ENCODE assay signal across 31 cellular contexts in the genomic region with DNA sequence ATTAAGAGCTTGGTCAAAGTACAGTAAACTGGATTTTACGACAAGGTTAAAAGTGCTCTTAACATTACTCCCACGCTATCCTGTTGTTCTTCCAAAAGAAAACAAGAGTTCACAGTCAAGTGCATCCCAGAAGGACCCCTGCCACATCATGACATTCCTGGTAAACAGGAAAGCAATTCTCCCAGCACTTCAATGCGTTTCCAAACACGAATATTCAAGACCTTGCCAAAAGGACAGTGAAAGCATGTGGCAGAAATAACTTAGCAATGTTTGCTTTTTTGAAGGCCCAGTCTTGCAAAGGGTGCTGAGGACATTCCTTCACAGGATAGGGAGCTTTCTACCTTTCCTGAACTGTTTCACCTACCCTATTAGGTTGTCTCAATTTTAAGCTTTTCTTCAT. TPM values are rescaled to one million over a fixed set of nuclear protein-coding genes. Genes with fewer than 3 reads are reported as not detected.
DNase-seq lines count a peak whose midpoint lies in the region; FAIRE-seq and TF ChIP-seq lines count a peak whose summit lies in the region.
"Had no signal": no experiment of that assay in that cellular context is flagged by ENCODE, and none has a peak within 500 bp of the region (broad histone marks: within the 10 kb centered on the region; RNA-seq: fewer than 3 reads in every experiment).

No MANE protein-coding gene starts in this region.

- BruUV-seq in Calu3 (replicated peaks; lab: Mats Ljungman, UMichigan): no TSS peak

- peaks cover 10% of the 10 kb centered on the region for H3K36me3 ChIP-seq in HUES48 (ENCODE audit: control insufficient read depth, insufficient read depth, low read length)
- H3K36me3 ChIP-seq in small intestine (ENCODE audit: control insufficient read depth in 2 of 2, insufficient read depth in 2 of 2, low read length in 2 of 2): peaks cover 5 to 7% of the 10 kb centered on the region in 2 donors
- H3K36me3 ChIP-seq in ascending aorta: no peaks in the 10 kb centered on the region
- H3K36me3 ChIP-seq: adrenal gland, breast epithelium, pancreas had no signal

- H3K27me3 ChIP-seq in HUES48 (ENCODE audit: control insufficient read depth, insufficient read depth, low read length) (no peaks in the 10 kb centered on the region), small intestine (ENCODE audit: control insufficient read depth in 2 of 2, insufficient read depth in 2 of 2, low read length in 2 of 2) (no peaks in the 10 kb centered on the region), ascending aorta (no peaks in the 10 kb centered on the region)
- H3K27me3 ChIP-seq: adrenal gland, breast epithelium, heart right ventricle, pancreas, stomach, tibial nerve had no signal

- H3K27me3 Mint-ChIP-seq in activated CD4-positive, alpha-beta memory T cell treated with anti-CD3 and anti-CD28 coated beads for 36 hours: no peaks in the 10 kb centered on the region
- H3K27me3 Mint-ChIP-seq in Calu3 (ENCODE audit: unreplicated experiment): no peaks in the 10 kb centered on the region
- H3K27me3 Mint-ChIP-seq: activated CD4-positive, alpha-beta T cell treated with anti-CD3 and anti-CD28 coated beads for 36 hours had no signal

- intact Hi-C loops in activated CD4-positive, alpha-beta memory T cell treated with anti-CD3 and anti-CD28 coated beads for 36 hours (cut with micrococcal nuclease): no loop called here
- intact Hi-C loops in ascending aorta (cut with DNase I) (no loop called here), Calu3 (cut with micrococcal nuclease; ENCODE audit: unreplicated experiment) (no loop called here)

- H3K27ac ChIP-seq in HUES48 (ENCODE audit: low read depth, low read length) (peak overlapping the region; percentile 68), small intestine (ENCODE audit: low read depth in 1 of 2, low read length in 1 of 2) (peak overlapping the region in 1 of 2 donors; percentile 48), ascending aorta (no peak overlapping the region)
- H3K27ac ChIP-seq: adrenal gland, breast epithelium, heart right ventricle, left ventricle myocardium inferior, pancreas, RWPE1, SK-N-MC, tibial nerve had no signal

- CTCF ChIA-PET in activated CD4-positive, alpha-beta memory T cell treated with anti-CD3 and anti-CD28 coated beads for 36 hours (lab: Charles Lee): interaction anchor here (1.7 kb wide), 1 partner anchor 23 kb away, joined by 10 read pairs; no protein-coding TSS in a partner anchor
- CTCF ChIA-PET in Calu3 (lab: Charles Lee): interaction anchor here (0.9 kb wide), 1 partner anchor 18 kb away, joined by 3 read pairs; no protein-coding TSS in a partner anchor

- no peak for FAIRE-seq in small intestine (lab: Jason Lieb, UNC)
- FAIRE-seq: D721Med, H54, pancreas had no signal

- H3K9me3 ChIP-seq in HUES48 (ENCODE audit: control insufficient read depth, insufficient read depth, low read length): no peaks in the 10 kb centered on the region
- no peaks in the 10 kb centered on the region for H3K9me3 ChIP-seq in small intestine (ENCODE audit: control insufficient read depth, low read depth)
- H3K9me3 ChIP-seq in ascending aorta: no peaks in the 10 kb centered on the region
- H3K9me3 ChIP-seq: adrenal gland, breast epithelium, heart right ventricle, left ventricle myocardium inferior, mucosa of descending colon, pancreas, stomach, tibial nerve had no signal

- H3K4me3 Mint-ChIP-seq in activated CD4-positive, alpha-beta memory T cell treated with anti-CD3 and anti-CD28 coated beads for 36 hours: no peak overlapping the region
- H3K4me3 Mint-ChIP-seq in Calu3 (ENCODE audit: low read depth, unreplicated experiment): no peak overlapping the region
- H3K4me3 Mint-ChIP-seq: activated CD4-positive, alpha-beta T cell treated with anti-CD3 and anti-CD28 coated beads for 36 hours; activated T-cell treated with anti-CD3 and anti-CD28 coated beads, Interleukin-2, amount 50 U/mL, for 4 hours; nephron progenitor cell; T-helper 1 cell treated with Interleukin-12 subunit alpha and Interleukin-12 subunit beta and Interleukin-4 antibody, amounts not matched to agents 30 μg/mL and 1 μg/mL, for 36 hours had no signal

- TF ChIP-seq CTCF in choroid plexus epithelial cell (conservative IDR thresholded peaks at IDR 0.05; ENCODE audit: low read depth, low read length): no peak
- TF ChIP-seq CTCF in ascending aorta (IDR thresholded peaks at IDR 0.05): no peak
- TF ChIP-seq CTCF in Calu3 (IDR thresholded peaks at IDR 0.05; ENCODE audit: unreplicated experiment): no peak

- no peak overlapping the region for H3K9ac ChIP-seq in HUES48 (ENCODE audit: low read depth, low read length)

- POLR2A ChIA-PET in activated CD4-positive, alpha-beta memory T cell treated with anti-CD3 and anti-CD28 coated beads for 36 hours (lab: Charles Lee): no interaction called here

- H3K4me1 ChIP-seq in HUES48 (ENCODE audit: control insufficient read depth, insufficient read depth, low read length) (peaks cover 11% of the 10 kb centered on the region), small intestine (ENCODE audit: control insufficient read depth in 2 of 2, insufficient read depth in 1 of 2, low read depth in 1 of 2, low read length in 1 of 2) (peaks cover 5 to 18% of the 10 kb centered on the region in 2 donors), ascending aorta (no peaks in the 10 kb centered on the region)
- H3K4me1 ChIP-seq: breast epithelium had no signal

- peaks cover 30% of the 10 kb centered on the region for H3K4me1 Mint-ChIP-seq in activated CD4-positive, alpha-beta memory T cell treated with anti-CD3 and anti-CD28 coated beads for 36 hours (ENCODE audit: low read depth)
- peaks cover 11% of the 10 kb centered on the region for H3K4me1 Mint-ChIP-seq in Calu3 (ENCODE audit: low read depth, unreplicated experiment)

- no peak overlapping the region for H3K4me3 ChIP-seq in HUES48 (ENCODE audit: low read depth, low read length)
- H3K4me3 ChIP-seq in choroid plexus epithelial cell (ENCODE audit: low read depth, low read length): no peak overlapping the region
- no peak overlapping the region for H3K4me3 ChIP-seq in small intestine (ENCODE audit: low read depth in 1 of 2, low read length in 2 of 2)
- no peak overlapping the region for H3K4me3 ChIP-seq in ascending aorta
- H3K4me3 ChIP-seq: adrenal gland, breast epithelium, heart right ventricle, left ventricle myocardium inferior, mucosa of descending colon, pancreas, SK-N-MC, stomach, tibial nerve had no signal

- peaks cover under 1% of the 10 kb centered on the region for H3K36me3 Mint-ChIP-seq in activated CD4-positive, alpha-beta memory T cell treated with anti-CD3 and anti-CD28 coated beads for 36 hours
- H3K36me3 Mint-ChIP-seq in Calu3 (ENCODE audit: insufficient read depth, unreplicated experiment): peaks cover 34% of the 10 kb centered on the region

- DNase-seq in choroid plexus epithelial cell (ENCODE audit: low read depth) (peak; percentile 33), left kidney (ENCODE audit: low read depth, low spot score) (peak; percentile 76), small intestine (peak; percentile 79), GM03348 (ENCODE audit: low spot score) (no peak), ascending aorta (ENCODE audit: low spot score in 2 of 2) (no peak), Calu3 (no peak)
- no peak for DNase-seq in activated CD4-positive, alpha-beta memory T cell treated with anti-CD3 and anti-CD28 coated beads for 36 hours
- DNase-seq: activated CD4-positive, alpha-beta T cell treated with anti-CD3 and anti-CD28 coated beads for 36 hours; activated naive CD4-positive, alpha-beta T cell treated with Interleukin-2 at 50 U/mL for 16 hours; activated T-cell treated with anti-CD3 and anti-CD28 coated beads, Interleukin-2, amount 50 U/mL, for 4 hours; foreskin fibroblast; heart right ventricle; Kasumi-1; left ventricle myocardium inferior; mucosa of descending colon; NCI-H1694; NCI-H2171 treated with DMSO at 0.1 percent for 48 hours; NCI-H526 treated with DMSO at 0.1 percent for 48 hours; nephron progenitor cell; pancreas; stimulated activated CD8-positive, alpha-beta memory T cell treated with anti-CD3 and anti-CD28 coated beads, Interleukin-4, amount 100 ng/mL, for 48 hours; stomach had no signal

- 8 to 31% (median 25%) methylated on average over 4 of the region's 4 CpGs for WGBS in small intestine, 3 donors

- H3K27ac Mint-ChIP-seq in activated CD4-positive, alpha-beta memory T cell treated with anti-CD3 and anti-CD28 coated beads for 36 hours: no peak overlapping the region
- no peak overlapping the region for H3K27ac Mint-ChIP-seq in Calu3 (ENCODE audit: unreplicated experiment)
- H3K27ac Mint-ChIP-seq: activated CD4-positive, alpha-beta T cell treated with anti-CD3 and anti-CD28 coated beads for 36 hours; nephron progenitor cell; T-helper 1 cell treated with Interleukin-12 subunit alpha and Interleukin-12 subunit beta and Interleukin-4 antibody, amounts not matched to agents 30 μg/mL and 1 μg/mL, for 36 hours had no signal

- no peaks in the 10 kb centered on the region for H3K9me3 Mint-ChIP-seq in activated CD4-positive, alpha-beta memory T cell treated with anti-CD3 and anti-CD28 coated beads for 36 hours
- no peaks in the 10 kb centered on the region for H3K9me3 Mint-ChIP-seq in Calu3 (ENCODE audit: low read depth, unreplicated experiment)
- H3K9me3 Mint-ChIP-seq: activated T-cell treated with anti-CD3 and anti-CD28 coated beads, Interleukin-2, amount 50 U/mL, for 4 hours; nephron progenitor cell; T-helper 1 cell treated with Interleukin-12 subunit alpha and Interleukin-12 subunit beta and Interleukin-4 antibody, amounts not matched to agents 30 μg/mL and 1 μg/mL, for 36 hours had no signal

RNA-seq across cellular contexts. Expression of a gene that starts 11.1 kb away (rescaled TPM):
- 10 to 100 TPM; 10.3 to 17.3 (median 15.4) TPM for polyA plus RNA-seq in small intestine
- total RNA-seq in activated CD4-positive, alpha-beta memory T cell treated with anti-CD3 and anti-CD28 coated beads for 36 hours: 10 to 100 TPM; 20.9 to 24.3 TPM
- 16.0 TPM for total RNA-seq in ascending aorta
- 62.1 and 87.4 TPM in 2 replicates for total RNA-seq in Calu3 (2022)

RNA-seq across cellular contexts. Expression of a gene that starts 11.4 kb away (rescaled TPM):
- polyA plus RNA-seq in small intestine: 1 to 10 TPM in 1 of 3 donors, under 1 TPM in 2; 0.45 to 2.4 (median 0.54) TPM
- 10 to 100 TPM; 15.8 to 15.9 TPM for total RNA-seq in activated CD4-positive, alpha-beta memory T cell treated with anti-CD3 and anti-CD28 coated beads for 36 hours
- total RNA-seq in ascending aorta: 0.21 TPM
- 22.5 and 32.0 TPM in 2 replicates for total RNA-seq in Calu3 (2022)

Comparison
In these comparisons a context has a peak if more than half of its experiments do, and no peak if none do; other contexts are left out.
1. DNase-seq: peak in choroid plexus epithelial cell (single experiment), left kidney (single experiment) and small intestine (single experiment); none in GM03348 (single experiment), activated CD4-positive, alpha-beta memory T cell treated with anti-CD3 and anti-CD28 coated beads for 36 hours (single experiment), ascending aorta (0 of 2) and Calu3 (single experiment).
2. RNA of a gene that starts 11.4 kb away (total RNA-seq): 22.5 to 32.0 TPM in Calu3 and 15.8 to 15.9 TPM in activated CD4-positive, alpha-beta memory T cell treated with anti-CD3 and anti-CD28 coated beads for 36 hours; 0.21 TPM in ascending aorta (single experiment); every median in the first group is over 10 times any median in the second.